In the genomic region with DNA sequence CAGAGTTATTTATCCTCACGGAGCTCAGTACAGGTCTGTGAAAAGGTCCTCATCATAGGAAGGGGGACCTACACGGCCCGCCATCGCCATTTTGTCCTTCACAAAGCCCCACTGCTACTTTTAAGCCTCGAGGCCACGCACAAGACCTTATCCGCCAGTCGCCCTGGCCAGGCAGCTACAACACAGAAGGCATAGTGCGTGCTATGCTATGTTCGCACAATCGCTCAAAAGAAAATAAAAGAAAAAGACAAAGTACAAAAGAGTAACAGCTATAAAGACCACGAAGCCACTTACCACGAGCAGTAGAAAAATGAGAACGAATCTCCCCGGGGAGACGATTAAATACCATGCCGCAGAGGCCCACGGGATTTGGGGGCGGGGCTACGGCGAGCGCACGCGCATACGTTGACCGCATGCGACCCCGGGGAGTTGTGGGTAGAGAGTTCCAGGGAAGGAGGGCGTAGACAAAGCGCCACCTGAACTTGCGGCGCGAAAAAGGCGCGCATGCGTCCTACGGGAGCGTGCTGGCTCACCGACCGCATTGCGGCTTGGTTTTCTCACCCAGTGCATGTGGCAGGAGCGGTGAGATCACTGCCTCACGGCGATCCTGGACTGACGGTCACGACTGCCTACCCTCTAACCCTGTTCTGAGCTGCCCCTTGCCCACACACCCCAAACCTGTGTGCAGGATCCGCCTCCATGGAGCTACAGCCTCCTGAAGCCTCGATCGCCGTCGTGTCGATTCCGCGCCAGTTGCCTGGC, we compare ENCODE assay signal across 1 cellular context.
TF ChIP-seq lines count a peak whose summit lies in the region.

No MANE protein-coding gene starts in this region.

TF ChIP-seq in K562, 482 proteins besides CTCF, POLR2A, EP300 and RAD21 (continued from another document and continues in another):
- TF ChIP-seq, protein P1, sequence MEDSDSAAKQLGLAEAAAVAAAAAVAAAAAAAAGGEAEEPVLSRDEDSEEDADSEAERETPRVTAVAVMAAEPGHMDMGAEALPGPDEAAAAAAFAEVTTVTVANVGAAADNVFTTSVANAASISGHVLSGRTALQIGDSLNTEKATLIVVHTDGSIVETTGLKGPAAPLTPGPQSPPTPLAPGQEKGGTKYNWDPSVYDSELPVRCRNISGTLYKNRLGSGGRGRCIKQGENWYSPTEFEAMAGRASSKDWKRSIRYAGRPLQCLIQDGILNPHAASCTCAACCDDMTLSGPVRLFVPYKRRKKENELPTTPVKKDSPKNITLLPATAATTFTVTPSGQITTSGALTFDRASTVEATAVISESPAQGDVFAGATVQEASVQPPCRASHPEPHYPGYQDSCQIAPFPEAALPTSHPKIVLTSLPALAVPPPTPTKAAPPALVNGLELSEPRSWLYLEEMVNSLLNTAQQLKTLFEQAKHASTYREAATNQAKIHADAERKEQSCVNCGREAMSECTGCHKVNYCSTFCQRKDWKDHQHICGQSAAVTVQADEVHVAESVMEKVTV (CRISPR knock-in tag; IDR thresholded peaks at IDR 0.05): no peak
- no peak for TF ChIP-seq SAFB (IDR thresholded peaks at IDR 0.05; ENCODE audit: borderline replicate concordance, low read depth, low read length)
- TF ChIP-seq GABPB2 (CRISPR knock-in tag; conservative IDR thresholded peaks at IDR 0.05): 0 out of 2 replicates have a peak, but pooled peaks have one; percentile 26
- TF ChIP-seq ETV1 (tag; conservative IDR thresholded peaks at IDR 0.05; ENCODE audit: low read depth): no peak
- TF ChIP-seq HDAC8 (tag; IDR thresholded peaks at IDR 0.05): no peak
- TF ChIP-seq ZKSCAN8 (CRISPR knock-in tag; IDR thresholded peaks at IDR 0.05): no peak
- TF ChIP-seq NCOA2 (IDR thresholded peaks at IDR 0.05; ENCODE audit: partially characterized antibody in 2 of 2): no peak
- TF ChIP-seq, protein P2, sequence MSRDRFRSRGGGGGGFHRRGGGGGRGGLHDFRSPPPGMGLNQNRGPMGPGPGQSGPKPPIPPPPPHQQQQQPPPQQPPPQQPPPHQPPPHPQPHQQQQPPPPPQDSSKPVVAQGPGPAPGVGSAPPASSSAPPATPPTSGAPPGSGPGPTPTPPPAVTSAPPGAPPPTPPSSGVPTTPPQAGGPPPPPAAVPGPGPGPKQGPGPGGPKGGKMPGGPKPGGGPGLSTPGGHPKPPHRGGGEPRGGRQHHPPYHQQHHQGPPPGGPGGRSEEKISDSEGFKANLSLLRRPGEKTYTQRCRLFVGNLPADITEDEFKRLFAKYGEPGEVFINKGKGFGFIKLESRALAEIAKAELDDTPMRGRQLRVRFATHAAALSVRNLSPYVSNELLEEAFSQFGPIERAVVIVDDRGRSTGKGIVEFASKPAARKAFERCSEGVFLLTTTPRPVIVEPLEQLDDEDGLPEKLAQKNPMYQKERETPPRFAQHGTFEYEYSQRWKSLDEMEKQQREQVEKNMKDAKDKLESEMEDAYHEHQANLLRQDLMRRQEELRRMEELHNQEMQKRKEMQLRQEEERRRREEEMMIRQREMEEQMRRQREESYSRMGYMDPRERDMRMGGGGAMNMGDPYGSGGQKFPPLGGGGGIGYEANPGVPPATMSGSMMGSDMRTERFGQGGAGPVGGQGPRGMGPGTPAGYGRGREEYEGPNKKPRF (IDR thresholded peaks at IDR 0.05; ENCODE audit: low read depth, low read length): no peak
- TF ChIP-seq PRPF4 (IDR thresholded peaks at IDR 0.05; ENCODE audit: insufficient read depth, low read depth, low read length, poor library complexity, severe bottlenecking): peak; percentile 66
- no peak for TF ChIP-seq MIER1 (IDR thresholded peaks at IDR 0.05; ENCODE audit: low read depth)
- TF ChIP-seq KAT8 (IDR thresholded peaks at IDR 0.05; ENCODE audit: low read depth): peak; percentile 72
- no peak for TF ChIP-seq CREBBP (IDR thresholded peaks at IDR 0.05; ENCODE audit: low read depth, low read length)
- no peak for TF ChIP-seq ZNF121 (CRISPR knock-in tag; conservative IDR thresholded peaks at IDR 0.05)
- no peak for TF ChIP-seq DDX20 (tag; IDR thresholded peaks at IDR 0.05; ENCODE audit: low read depth)
- TF ChIP-seq KDM4B (IDR thresholded peaks at IDR 0.05; ENCODE audit: borderline replicate concordance in 2 of 2, low read depth in 1 of 2): peak in 1 of 2 experiments; percentile 63; a peak in 2 of 4 replicates
- 0 out of 2 replicates have a peak, but pooled peaks have one; percentile 38 for TF ChIP-seq ZNF445 (CRISPR knock-in tag; IDR thresholded peaks at IDR 0.05; ENCODE audit: low read depth)
- TF ChIP-seq GABPB1 (CRISPR knock-in tag; IDR thresholded peaks at IDR 0.05): peak; percentile 79
- TF ChIP-seq ZNF77 (CRISPR knock-in tag; IDR thresholded peaks at IDR 0.05): no peak
- peak; percentile 83; the same call in 1 of the 2 replicates for TF ChIP-seq PTBP1 (IDR thresholded peaks at IDR 0.05; ENCODE audit: low read depth, low read length)
- no peak for TF ChIP-seq WHSC1 (IDR thresholded peaks at IDR 0.05; ENCODE audit: low read length)
- peak; percentile 42; the same call in 1 of the 2 replicates for TF ChIP-seq SOX6 (IDR thresholded peaks at IDR 0.05)
- TF ChIP-seq SMARCA4 (IDR thresholded peaks at IDR 0.05): peak; percentile 5; the same call in 1 of the 2 replicates
- peak; percentile 96 for TF ChIP-seq CBFB (CRISPR knock-in tag; IDR thresholded peaks at IDR 0.05)
- peak; percentile 56 for TF ChIP-seq RBBP5 (IDR thresholded peaks at IDR 0.05; ENCODE audit: borderline replicate concordance, insufficient read depth, low read length, poor library complexity, severe bottlenecking)
- peak; percentile 86 for TF ChIP-seq NCOR1 (IDR thresholded peaks at IDR 0.05)
- TF ChIP-seq, protein P3, sequence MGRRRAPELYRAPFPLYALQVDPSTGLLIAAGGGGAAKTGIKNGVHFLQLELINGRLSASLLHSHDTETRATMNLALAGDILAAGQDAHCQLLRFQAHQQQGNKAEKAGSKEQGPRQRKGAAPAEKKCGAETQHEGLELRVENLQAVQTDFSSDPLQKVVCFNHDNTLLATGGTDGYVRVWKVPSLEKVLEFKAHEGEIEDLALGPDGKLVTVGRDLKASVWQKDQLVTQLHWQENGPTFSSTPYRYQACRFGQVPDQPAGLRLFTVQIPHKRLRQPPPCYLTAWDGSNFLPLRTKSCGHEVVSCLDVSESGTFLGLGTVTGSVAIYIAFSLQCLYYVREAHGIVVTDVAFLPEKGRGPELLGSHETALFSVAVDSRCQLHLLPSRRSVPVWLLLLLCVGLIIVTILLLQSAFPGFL (CRISPR knock-in tag; IDR thresholded peaks at IDR 0.05): no peak; the same call in 1 of the 2 replicates
- TF ChIP-seq TAF15 (IDR thresholded peaks at IDR 0.05; ENCODE audit: low read depth, low read length): no peak
- TF ChIP-seq FOXJ2 (tag; IDR thresholded peaks at IDR 0.05): no peak; the same call in 1 of the 2 replicates
- no peak for TF ChIP-seq TCFL5 (CRISPR knock-in tag; conservative IDR thresholded peaks at IDR 0.05)
- TF ChIP-seq RAD51 (IDR thresholded peaks at IDR 0.05; ENCODE audit: borderline replicate concordance, low read depth): no peak
- TF ChIP-seq NFE2L1 (tag; IDR thresholded peaks at IDR 0.05; ENCODE audit: borderline replicate concordance, low read depth): no peak
- peak; percentile 47 for TF ChIP-seq ZBED1 (IDR thresholded peaks at IDR 0.05)
- peak; percentile 93 for TF ChIP-seq NFRKB (IDR thresholded peaks at IDR 0.05; ENCODE audit: low read depth)
- TF ChIP-seq ZNF668 (CRISPR knock-in tag; IDR thresholded peaks at IDR 0.05): no peak
- no peak for TF ChIP-seq MAFG (tag; conservative IDR thresholded peaks at IDR 0.05)
- peak; percentile 55 for TF ChIP-seq TCF3 (CRISPR knock-in tag; IDR thresholded peaks at IDR 0.05)
- TF ChIP-seq ZNF347 (CRISPR knock-in tag; IDR thresholded peaks at IDR 0.05; ENCODE audit: low read depth): no peak
- TF ChIP-seq TEAD2 (tag; IDR thresholded peaks at IDR 0.05): no peak
- peak; percentile 35 for TF ChIP-seq POU5F1 (IDR thresholded peaks at IDR 0.05; ENCODE audit: borderline replicate concordance, low read depth, low read length, partially characterized antibody)
- peak; percentile 91 for TF ChIP-seq HMGN3 (IDR thresholded peaks at IDR 0.05; ENCODE audit: borderline replicate concordance, extremely low read depth, insufficient read length, low read depth, low read length)
- TF ChIP-seq SNRNP70 (optimal IDR thresholded peaks at IDR 0.05; ENCODE audit: low read depth, low read length): peak; percentile 96
- TF ChIP-seq KLF10 (CRISPR knock-in tag; IDR thresholded peaks at IDR 0.05): no peak
- TF ChIP-seq, protein P4, sequence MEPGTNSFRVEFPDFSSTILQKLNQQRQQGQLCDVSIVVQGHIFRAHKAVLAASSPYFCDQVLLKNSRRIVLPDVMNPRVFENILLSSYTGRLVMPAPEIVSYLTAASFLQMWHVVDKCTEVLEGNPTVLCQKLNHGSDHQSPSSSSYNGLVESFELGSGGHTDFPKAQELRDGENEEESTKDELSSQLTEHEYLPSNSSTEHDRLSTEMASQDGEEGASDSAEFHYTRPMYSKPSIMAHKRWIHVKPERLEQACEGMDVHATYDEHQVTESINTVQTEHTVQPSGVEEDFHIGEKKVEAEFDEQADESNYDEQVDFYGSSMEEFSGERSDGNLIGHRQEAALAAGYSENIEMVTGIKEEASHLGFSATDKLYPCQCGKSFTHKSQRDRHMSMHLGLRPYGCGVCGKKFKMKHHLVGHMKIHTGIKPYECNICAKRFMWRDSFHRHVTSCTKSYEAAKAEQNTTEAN (CRISPR knock-in tag; IDR thresholded peaks at IDR 0.05): 0 out of 2 replicates have a peak, but pooled peaks have one; percentile 69
- TF ChIP-seq TRIM28 (IDR thresholded peaks at IDR 0.05): peak; percentile 43
- TF ChIP-seq PHF21A (IDR thresholded peaks at IDR 0.05; ENCODE audit: borderline replicate concordance, low read depth): peak; percentile 65; the same call in 1 of the 2 replicates
- TF ChIP-seq NFATC3 (IDR thresholded peaks at IDR 0.05): 0 out of 2 replicates have a peak, but pooled peaks have one; percentile 17
- TF ChIP-seq SIRT6 (IDR thresholded peaks at IDR 0.05; ENCODE audit: low read depth, low read length): no peak
- TF ChIP-seq, protein P5, sequence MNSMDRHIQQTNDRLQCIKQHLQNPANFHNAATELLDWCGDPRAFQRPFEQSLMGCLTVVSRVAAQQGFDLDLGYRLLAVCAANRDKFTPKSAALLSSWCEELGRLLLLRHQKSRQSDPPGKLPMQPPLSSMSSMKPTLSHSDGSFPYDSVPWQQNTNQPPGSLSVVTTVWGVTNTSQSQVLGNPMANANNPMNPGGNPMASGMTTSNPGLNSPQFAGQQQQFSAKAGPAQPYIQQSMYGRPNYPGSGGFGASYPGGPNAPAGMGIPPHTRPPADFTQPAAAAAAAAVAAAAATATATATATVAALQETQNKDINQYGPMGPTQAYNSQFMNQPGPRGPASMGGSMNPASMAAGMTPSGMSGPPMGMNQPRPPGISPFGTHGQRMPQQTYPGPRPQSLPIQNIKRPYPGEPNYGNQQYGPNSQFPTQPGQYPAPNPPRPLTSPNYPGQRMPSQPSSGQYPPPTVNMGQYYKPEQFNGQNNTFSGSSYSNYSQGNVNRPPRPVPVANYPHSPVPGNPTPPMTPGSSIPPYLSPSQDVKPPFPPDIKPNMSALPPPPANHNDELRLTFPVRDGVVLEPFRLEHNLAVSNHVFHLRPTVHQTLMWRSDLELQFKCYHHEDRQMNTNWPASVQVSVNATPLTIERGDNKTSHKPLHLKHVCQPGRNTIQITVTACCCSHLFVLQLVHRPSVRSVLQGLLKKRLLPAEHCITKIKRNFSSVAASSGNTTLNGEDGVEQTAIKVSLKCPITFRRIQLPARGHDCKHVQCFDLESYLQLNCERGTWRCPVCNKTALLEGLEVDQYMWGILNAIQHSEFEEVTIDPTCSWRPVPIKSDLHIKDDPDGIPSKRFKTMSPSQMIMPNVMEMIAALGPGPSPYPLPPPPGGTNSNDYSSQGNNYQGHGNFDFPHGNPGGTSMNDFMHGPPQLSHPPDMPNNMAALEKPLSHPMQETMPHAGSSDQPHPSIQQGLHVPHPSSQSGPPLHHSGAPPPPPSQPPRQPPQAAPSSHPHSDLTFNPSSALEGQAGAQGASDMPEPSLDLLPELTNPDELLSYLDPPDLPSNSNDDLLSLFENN (IDR thresholded peaks at IDR 0.05; ENCODE audit: low read depth in 2 of 2, low read length in 2 of 2): peak in 1 of 2 experiments; percentile 75; a peak in 1 of 4 replicates
- peak; percentile 20; the same call in 1 of the 2 replicates for TF ChIP-seq RFX5 (IDR thresholded peaks at IDR 0.05; ENCODE audit: low read depth, low read length)
- no peak for TF ChIP-seq KAT2B (IDR thresholded peaks at IDR 0.05; ENCODE audit: low read depth, low read length)
- TF ChIP-seq ZZZ3 (IDR thresholded peaks at IDR 0.05): peak; percentile 81; the same call in 1 of the 2 replicates
- TF ChIP-seq NR4A1 (CRISPR knock-in tag; IDR thresholded peaks at IDR 0.05): 0 out of 2 replicates have a peak, but pooled peaks have one; percentile 44
- 0 out of 2 replicates have a peak, but pooled peaks have one; percentile 43 for TF ChIP-seq NR4A1 (tag; IDR thresholded peaks at IDR 0.05)
- TF ChIP-seq PCBP1 (IDR thresholded peaks at IDR 0.05; ENCODE audit: low read depth, low read length, poor library complexity, severe bottlenecking): no peak
- peak; percentile 84 for TF ChIP-seq NFIC (IDR thresholded peaks at IDR 0.05)
- TF ChIP-seq, protein P6, sequence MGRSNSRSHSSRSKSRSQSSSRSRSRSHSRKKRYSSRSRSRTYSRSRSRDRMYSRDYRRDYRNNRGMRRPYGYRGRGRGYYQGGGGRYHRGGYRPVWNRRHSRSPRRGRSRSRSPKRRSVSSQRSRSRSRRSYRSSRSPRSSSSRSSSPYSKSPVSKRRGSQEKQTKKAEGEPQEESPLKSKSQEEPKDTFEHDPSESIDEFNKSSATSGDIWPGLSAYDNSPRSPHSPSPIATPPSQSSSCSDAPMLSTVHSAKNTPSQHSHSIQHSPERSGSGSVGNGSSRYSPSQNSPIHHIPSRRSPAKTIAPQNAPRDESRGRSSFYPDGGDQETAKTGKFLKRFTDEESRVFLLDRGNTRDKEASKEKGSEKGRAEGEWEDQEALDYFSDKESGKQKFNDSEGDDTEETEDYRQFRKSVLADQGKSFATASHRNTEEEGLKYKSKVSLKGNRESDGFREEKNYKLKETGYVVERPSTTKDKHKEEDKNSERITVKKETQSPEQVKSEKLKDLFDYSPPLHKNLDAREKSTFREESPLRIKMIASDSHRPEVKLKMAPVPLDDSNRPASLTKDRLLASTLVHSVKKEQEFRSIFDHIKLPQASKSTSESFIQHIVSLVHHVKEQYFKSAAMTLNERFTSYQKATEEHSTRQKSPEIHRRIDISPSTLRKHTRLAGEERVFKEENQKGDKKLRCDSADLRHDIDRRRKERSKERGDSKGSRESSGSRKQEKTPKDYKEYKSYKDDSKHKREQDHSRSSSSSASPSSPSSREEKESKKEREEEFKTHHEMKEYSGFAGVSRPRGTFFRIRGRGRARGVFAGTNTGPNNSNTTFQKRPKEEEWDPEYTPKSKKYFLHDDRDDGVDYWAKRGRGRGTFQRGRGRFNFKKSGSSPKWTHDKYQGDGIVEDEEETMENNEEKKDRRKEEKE (IDR thresholded peaks at IDR 0.05; ENCODE audit: borderline replicate concordance in 1 of 2, control insufficient read depth in 1 of 2, low read depth in 2 of 2, low read length in 1 of 2): no peak; a peak in 1 of 4 replicates
- TF ChIP-seq HEY1 (CRISPR knock-in tag; IDR thresholded peaks at IDR 0.05; ENCODE audit: borderline replicate concordance): peak; percentile 90; the same call in 1 of the 2 replicates
- TF ChIP-seq CC2D1A (IDR thresholded peaks at IDR 0.05): no peak; the same call in none of the 2 replicates
- peak; percentile 80 to 87 for TF ChIP-seq SIN3A (IDR thresholded peaks at IDR 0.05; ENCODE audit: borderline replicate concordance in 2 of 2, control insufficient read depth in 1 of 2, low read depth in 2 of 2, low read length in 2 of 2)
- TF ChIP-seq RNF2 (IDR thresholded peaks at IDR 0.05): peak; percentile 93
- no peak for TF ChIP-seq TGIF2 (CRISPR knock-in tag; IDR thresholded peaks at IDR 0.05)
- peak; percentile 48 for TF ChIP-seq NEUROD1 (IDR thresholded peaks at IDR 0.05; ENCODE audit: borderline replicate concordance, low read depth, low read length, partially characterized antibody)
